23 cellular contexts compared by ENCODE assay signal in the genomic region with DNA sequence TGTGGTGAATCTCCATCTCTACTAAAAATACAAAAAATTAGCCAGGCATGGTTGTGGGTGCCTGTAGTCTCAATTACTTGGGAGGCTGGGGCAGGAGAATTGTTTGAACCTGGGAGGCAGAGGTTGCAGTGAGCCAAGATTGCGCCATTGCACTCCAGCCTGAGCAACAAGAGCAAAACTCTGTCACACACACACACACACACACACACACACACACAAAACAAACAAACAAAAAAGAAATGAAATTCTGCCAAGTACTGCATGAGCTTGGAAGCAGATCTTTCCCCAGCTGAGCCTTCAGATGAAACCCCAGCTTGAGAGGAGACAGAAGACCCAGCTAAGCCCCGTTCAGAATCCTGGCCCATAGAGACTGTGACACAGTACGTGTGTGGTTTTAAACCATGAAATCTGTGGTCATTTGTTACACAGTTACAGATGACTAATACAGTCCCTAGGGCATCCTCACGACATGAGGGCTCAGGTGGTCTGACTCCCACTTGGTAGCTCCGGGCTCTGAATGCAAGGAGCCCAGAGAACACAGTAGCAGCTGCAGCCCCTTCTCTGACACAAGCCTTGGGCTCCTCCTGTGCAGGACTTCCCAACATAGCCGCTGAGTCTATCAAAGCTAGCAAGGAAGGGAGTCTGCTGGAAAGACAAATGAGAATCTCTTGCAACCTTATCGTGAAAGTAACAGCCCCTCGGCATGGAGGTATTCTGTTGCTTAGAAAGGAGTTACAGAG.
DNase-seq lines count a peak whose midpoint lies in the region; ATAC-seq and TF ChIP-seq lines count a peak whose summit lies in the region.
"Had no signal": no experiment of that assay in that cellular context is flagged by ENCODE, and none has a peak within 500 bp of the region (broad histone marks: within the 10 kb centered on the region; RNA-seq: fewer than 3 reads in every experiment).

No MANE protein-coding gene starts in this region.

- no peak overlapping the region for H3T11ph ChIP-seq in H9 (ENCODE audit: low read length)

- H3K23ac ChIP-seq in H9 (ENCODE audit: insufficient read length, low read depth, low read length) (no peak overlapping the region), mesenchymal stem cell (ENCODE audit: low read length in 2 of 2) (no peak overlapping the region)

- H3K79me1 ChIP-seq in H9 (ENCODE audit: insufficient read depth, low read depth, low read length, poor library complexity, severe bottlenecking): no peaks in the 10 kb centered on the region
- H3K79me1 ChIP-seq in mesenchymal stem cell (replicated peaks; ENCODE audit: low read length, poor library complexity, severe bottlenecking): no peaks in the 10 kb centered on the region

- H2AFZ ChIP-seq in H9 (ENCODE audit: low read length) (no peak overlapping the region), mesenchymal stem cell (ENCODE audit: low read depth, low read length) (no peak overlapping the region)

- no peak overlapping the region for H2BK20ac ChIP-seq in H9 (ENCODE audit: low read depth, low read length, poor library complexity, severe bottlenecking)

- H3K4me1 ChIP-seq in H9 (ENCODE audit: insufficient read depth, low read length) (no peaks in the 10 kb centered on the region), mesenchymal stem cell (ENCODE audit: control insufficient read depth, insufficient read depth, low read depth, low read length) (peaks cover 2% of the 10 kb centered on the region), lower lobe of right lung (peaks cover 7% of the 10 kb centered on the region)
- H3K4me1 ChIP-seq: colonic mucosa, SJSA1 had no signal

- H3K23me2 ChIP-seq in H9 (ENCODE audit: insufficient read length, low read depth, low read length, poor library complexity, severe bottlenecking): no peaks in the 10 kb centered on the region

- intact Hi-C loops in lower lobe of right lung (cut with DNase I): no loop called here

- H3K9ac ChIP-seq in H9 (ENCODE audit: extremely low read depth, insufficient read length, low read length) (no peak overlapping the region), mesenchymal stem cell (ENCODE audit: low read length) (no peak overlapping the region)

- no peak overlapping the region for H3K27ac Mint-ChIP-seq in H9
- H3K27ac Mint-ChIP-seq in activated naive CD4-positive, alpha-beta T cell treated with anti-CD3 and anti-CD28 coated beads, Interleukin-2, amount 10 ng/mL, durations not matched to agents 7 days and 5 days: no peak overlapping the region
- H3K27ac Mint-ChIP-seq: activated T-helper 1 cell treated with anti-CD3 and anti-CD28 coated beads, Interleukin-12 subunit alpha, Interleukin-12 subunit beta, Interleukin-2, Interleukin-4 antibody, amounts not matched to agents 30 ng/mL and 10 ng/mL and 1 ng/mL, durations not matched to agents 14 hours and 24 hours and 36 hours; CD8-positive, alpha-beta T cell; progenitor cell of endocrine pancreas had no signal

- H3K4me1 Mint-ChIP-seq in H9: peaks cover 0 to 4% of the 10 kb centered on the region in 2 experiments; a peak in 1 of 4 replicates
- no peaks in the 10 kb centered on the region for H3K4me1 Mint-ChIP-seq in activated naive CD4-positive, alpha-beta T cell treated with anti-CD3 and anti-CD28 coated beads, Interleukin-2, amount 10 ng/mL, durations not matched to agents 7 days and 5 days

- H3K14ac ChIP-seq in H9 (ENCODE audit: insufficient read depth, low read length): no peak overlapping the region
- peak overlapping the region in 1 of 2 experiments; percentile 87 for H3K14ac ChIP-seq in mesenchymal stem cell (ENCODE audit: low read length in 2 of 2)

- no peak overlapping the region for H3K4me3 Mint-ChIP-seq in H9
- no peak overlapping the region for H3K4me3 Mint-ChIP-seq in activated naive CD4-positive, alpha-beta T cell treated with anti-CD3 and anti-CD28 coated beads, Interleukin-2, amount 10 ng/mL, durations not matched to agents 7 days and 5 days
- H3K4me3 Mint-ChIP-seq: activated T-helper 1 cell treated with anti-CD3 and anti-CD28 coated beads, Interleukin-12 subunit alpha, Interleukin-12 subunit beta, Interleukin-2, Interleukin-4 antibody, amounts not matched to agents 30 ng/mL and 10 ng/mL and 1 ng/mL, durations not matched to agents 14 hours and 24 hours and 36 hours; CD8-positive, alpha-beta T cell; naive thymus-derived CD4-positive, alpha-beta T cell had no signal

- no peak overlapping the region for H3K4ac ChIP-seq in H9 (ENCODE audit: low read depth, low read length)
- H3K4ac ChIP-seq in mesenchymal stem cell (ENCODE audit: low read depth in 1 of 2, low read length in 2 of 2): no peak overlapping the region

- CTCF ChIA-PET in activated naive CD4-positive, alpha-beta T cell treated with anti-CD3 and anti-CD28 coated beads, Interleukin-2, amount 10 ng/mL, durations not matched to agents 7 days and 5 days (lab: Charles Lee): no interaction called here

- DNase-seq in ACHN (peak; percentile 23), H9 (peak; percentile 21), RPMI7951 (ENCODE audit: low read depth) (peak; percentile 98), mesenchymal stem cell (peak; percentile 54), NCI-H69 (lab: John Stamatoyannopoulos, UW) (no peak), epidermal melanocyte (ENCODE audit: insufficient read length, low spot score) (no peak), lower lobe of right lung (no peak)
- DNase-seq in activated naive CD4-positive, alpha-beta T cell treated with anti-CD3 and anti-CD28 coated beads, Interleukin-2, amount 10 ng/mL, durations not matched to agents 7 days and 5 days: no peak
- DNase-seq: activated CD4-positive, CD25-positive, alpha-beta regulatory T cell; CD8-positive, alpha-beta T cell; colonic mucosa; DMS79 treated with DMSO at 0.1 percent for 48 hours; HCEC 1CT; hippocampal formation; kidney; naive thymus-derived CD4-positive, alpha-beta T cell; NCI-H1105 treated with DMSO at 0.1 percent for 48 hours; NCI-H524 treated with DMSO at 0.1 percent for 48 hours; stimulated activated CD4-positive, alpha-beta T cell treated with anti-CD3 and anti-CD28 coated beads, Interleukin-4, amount 100 ng/mL, for 4 hours had no signal

- H2BK15ac ChIP-seq in H9 (ENCODE audit: low read depth, low read length) (no peak overlapping the region), mesenchymal stem cell (ENCODE audit: low read depth, poor library complexity, severe bottlenecking) (peak overlapping the region; percentile 3)

- H3K56ac ChIP-seq in H9 (ENCODE audit: insufficient read length, low read depth, low read length): no peak overlapping the region

- H3K27me3 Mint-ChIP-seq in H9 (ENCODE audit: low read depth): peaks cover 22% of the 10 kb centered on the region
- H3K27me3 Mint-ChIP-seq in activated naive CD4-positive, alpha-beta T cell treated with anti-CD3 and anti-CD28 coated beads, Interleukin-2, amount 10 ng/mL, durations not matched to agents 7 days and 5 days: peaks cover 51% of the 10 kb centered on the region

- in situ Hi-C loops in ACHN (cut with HindIII; ENCODE audit: low pct_ligation_motif_present, low pct_unique_long_range_greater_than_20kb, low sequenced_read_pairs): no loop called here

- H4K91ac ChIP-seq in H9 (ENCODE audit: insufficient read length, low read depth, low read length): no peak overlapping the region
- H4K91ac ChIP-seq in mesenchymal stem cell (ENCODE audit: low read length): no peak overlapping the region

- H2AK5ac ChIP-seq in H9 (ENCODE audit: insufficient read length, low read length) (no peak overlapping the region), mesenchymal stem cell (ENCODE audit: low read length, severe bottlenecking) (no peak overlapping the region)

- no peak overlapping the region for H3K4me2 ChIP-seq in H9 (ENCODE audit: insufficient read depth, insufficient read length, low read length)
- no peak overlapping the region for H3K4me2 ChIP-seq in mesenchymal stem cell (ENCODE audit: low read length, poor library complexity, severe bottlenecking)
- H3K4me2 ChIP-seq: smooth muscle cell had no signal

- WGBS in H9 (ENCODE audit: extremely low coverage, insufficient read length, low lambda C conversion rate): no CpG with 5 or more reads among the region's 8 CpGs
- WGBS in mesenchymal stem cell: 75% methylated on average over 8 of the region's 8 CpGs

- H3K18ac ChIP-seq in H9 (ENCODE audit: insufficient read length, low read depth, low read length): no peak overlapping the region
- H3K18ac ChIP-seq in mesenchymal stem cell (ENCODE audit: low read depth in 1 of 2, low read length in 2 of 2): no peak overlapping the region

- H2BK12ac ChIP-seq in H9 (ENCODE audit: insufficient read length, low read depth, low read length): no peak overlapping the region
- no peak overlapping the region for H2BK12ac ChIP-seq in mesenchymal stem cell (ENCODE audit: low read length in 2 of 2)

- no peak overlapping the region for H3K27ac ChIP-seq in H9 (ENCODE audit: insufficient read length, low read depth, low read length)
- H3K27ac ChIP-seq in mesenchymal stem cell (ENCODE audit: low read length, poor library complexity, severe bottlenecking): no peak overlapping the region
- no peak overlapping the region for H3K27ac ChIP-seq in lower lobe of right lung
- H3K27ac ChIP-seq: colonic mucosa, SJSA1 had no signal

- no peak overlapping the region for H3K4me3 ChIP-seq in mesenchymal stem cell (ENCODE audit: insufficient read depth in 1 of 2, low read depth in 1 of 2, low read length in 2 of 2)
- H3K4me3 ChIP-seq in lower lobe of right lung: no peak overlapping the region
- H3K4me3 ChIP-seq: colonic mucosa, SJSA1, smooth muscle cell had no signal

- H3K9me3 Mint-ChIP-seq in H9: no peaks in the 10 kb centered on the region
- H3K9me3 Mint-ChIP-seq in activated naive CD4-positive, alpha-beta T cell treated with anti-CD3 and anti-CD28 coated beads, Interleukin-2, amount 10 ng/mL, durations not matched to agents 7 days and 5 days: no peaks in the 10 kb centered on the region
- H3K9me3 Mint-ChIP-seq: activated T-helper 1 cell treated with anti-CD3 and anti-CD28 coated beads, Interleukin-12 subunit alpha, Interleukin-12 subunit beta, Interleukin-2, Interleukin-4 antibody, amounts not matched to agents 30 ng/mL and 10 ng/mL and 1 ng/mL, durations not matched to agents 14 hours and 24 hours and 36 hours; CD8-positive, alpha-beta T cell; naive thymus-derived CD4-positive, alpha-beta T cell had no signal

- H2BK120ac ChIP-seq in H9 (ENCODE audit: low read depth, low read length, poor library complexity, severe bottlenecking) (no peak overlapping the region), mesenchymal stem cell (ENCODE audit: low read depth, low read length) (no peak overlapping the region)

- H4K20me1 ChIP-seq in H9 (ENCODE audit: control insufficient read depth, insufficient read depth, insufficient read length): peaks cover 3% of the 10 kb centered on the region

- H3K36me3 Mint-ChIP-seq in H9 (ENCODE audit: insufficient read depth in 1 of 3, low read depth in 3 of 3): no peaks in the 10 kb centered on the region
- H3K36me3 Mint-ChIP-seq in activated naive CD4-positive, alpha-beta T cell treated with anti-CD3 and anti-CD28 coated beads, Interleukin-2, amount 10 ng/mL, durations not matched to agents 7 days and 5 days: no peaks in the 10 kb centered on the region
- H3K36me3 Mint-ChIP-seq: CD8-positive, alpha-beta T cell; naive thymus-derived CD4-positive, alpha-beta T cell had no signal

- H3K36me3 ChIP-seq in mesenchymal stem cell (ENCODE audit: control insufficient read depth in 1 of 2, insufficient read depth in 2 of 2, low read depth in 1 of 2, low read length in 2 of 2) (no peaks in the 10 kb centered on the region), lower lobe of right lung (no peaks in the 10 kb centered on the region)
- H3K36me3 ChIP-seq: colonic mucosa, SJSA1 had no signal

- no peak for ATAC-seq in lower lobe of right lung
- ATAC-seq: CD8-positive, alpha-beta T cell; naive thymus-derived CD4-positive, alpha-beta T cell had no signal

- H3K9me3 ChIP-seq in H9 (ENCODE audit: control insufficient read depth, low read depth, low read length) (no peaks in the 10 kb centered on the region), mesenchymal stem cell (ENCODE audit: control insufficient read depth, low read length) (peaks cover 3% of the 10 kb centered on the region), lower lobe of right lung (no peaks in the 10 kb centered on the region)
- H3K9me3 ChIP-seq: colonic mucosa, SJSA1 had no signal

- H4K5ac ChIP-seq in H9 (ENCODE audit: insufficient read length, low read depth, low read length): no peak overlapping the region

- H3K79me2 ChIP-seq in H9 (ENCODE audit: insufficient read depth, low read length): no peaks in the 10 kb centered on the region

- no peak overlapping the region for H2BK5ac ChIP-seq in H9 (ENCODE audit: insufficient read length, low read length)
- no peak overlapping the region for H2BK5ac ChIP-seq in mesenchymal stem cell (ENCODE audit: low read depth, low read length, poor library complexity, severe bottlenecking)

- H3K27me3 ChIP-seq in H9 (ENCODE audit: insufficient read depth, low read length) (no peaks in the 10 kb centered on the region), mesenchymal stem cell (ENCODE audit: control insufficient read depth in 1 of 2, insufficient read depth in 1 of 2, low read length in 2 of 2) (no peaks in the 10 kb centered on the region), lower lobe of right lung (ENCODE audit: low read depth) (no peaks in the 10 kb centered on the region)
- H3K27me3 ChIP-seq: colonic mucosa, SJSA1 had no signal

- TF ChIP-seq CTCF in H9 (conservative IDR thresholded peaks at IDR 0.05): no peak
- no peak for TF ChIP-seq CTCF in lower lobe of right lung (IDR thresholded peaks at IDR 0.05)

- H4K8ac ChIP-seq in H9 (replicated peaks; ENCODE audit: insufficient read length, low read depth, low read length) (no peak overlapping the region), mesenchymal stem cell (ENCODE audit: low read length) (no peak overlapping the region)

Comparison
In these comparisons a context has a peak if more than half of its experiments do, and no peak if none do; other contexts are left out.
1. DNase-seq: peak in ACHN (single experiment), H9 (single experiment), RPMI7951 (single experiment) and mesenchymal stem cell (single experiment); none in NCI-H69 (single experiment), epidermal melanocyte (single experiment), activated naive CD4-positive, alpha-beta T cell treated with anti-CD3 and anti-CD28 coated beads, Interleukin-2, amount 10 ng/mL, durations not matched to agents 7 days and 5 days (single experiment) and lower lobe of right lung (single experiment).